8 cellular contexts compared by ENCODE assay signal in the genomic region with DNA sequence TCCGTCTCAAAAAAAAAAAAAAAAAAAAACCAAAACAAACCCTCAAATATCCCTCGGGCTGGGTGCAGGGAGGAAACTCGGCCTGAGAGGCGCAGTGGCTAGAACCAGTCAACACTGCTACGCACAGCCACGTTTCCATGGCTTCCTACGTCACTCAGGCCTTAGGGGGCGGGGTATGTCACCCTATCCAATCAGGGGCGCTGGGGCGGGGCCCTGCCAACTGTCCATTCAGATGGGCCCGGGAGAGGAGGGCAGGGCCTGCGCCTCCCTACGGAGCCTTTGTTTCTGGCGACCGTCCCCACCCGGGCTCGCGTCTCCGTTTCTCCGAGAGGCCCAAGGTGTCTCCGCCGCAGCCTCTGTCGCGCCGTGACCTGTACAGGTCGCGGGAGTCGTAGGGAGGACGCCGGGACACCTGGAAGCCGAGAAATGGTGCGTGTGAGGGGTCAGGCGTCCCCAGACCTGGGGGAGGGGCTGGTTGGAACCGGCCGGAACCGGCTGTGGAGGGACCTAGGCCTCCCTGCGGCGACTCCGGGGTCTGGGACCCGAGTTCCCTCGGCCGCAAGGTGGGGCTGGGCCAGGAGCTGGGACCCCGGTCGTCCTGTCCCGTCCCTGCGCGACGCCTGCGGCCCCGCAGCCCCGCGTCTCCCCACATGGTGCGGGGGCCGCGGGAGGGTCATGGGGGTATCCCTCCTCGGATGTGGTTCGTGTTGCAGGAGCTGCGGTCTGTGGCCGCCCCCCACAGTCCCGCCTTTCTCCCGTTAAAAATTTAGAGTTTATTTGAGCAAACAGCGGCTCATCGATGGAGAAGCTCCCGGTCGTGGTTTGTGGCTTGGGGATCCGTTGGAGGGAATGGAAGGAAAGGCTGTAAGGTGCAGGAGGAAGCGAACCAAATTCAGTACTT. TPM values are rescaled to one million over a fixed set of nuclear protein-coding genes. Genes with fewer than 3 reads are reported as not detected.
A peak's percentile ranks its signal among the peaks of the same experiment; 100 is the strongest.
DNase-seq lines count a peak whose midpoint lies in the region; ATAC-seq, FAIRE-seq and TF ChIP-seq lines count a peak whose summit lies in the region.

TSS of gene ZNF627 (plus strand) at position 282 of the 901 bp plus-strand sequence. CDS start at position 427, 145 bp downstream.

- TF ChIP-seq POLR2A in HepG2 (IDR thresholded peaks at IDR 0.05; ENCODE audit: insufficient read depth in 1 of 2, low read depth in 2 of 2, low read length in 2 of 2), result peak; percentile 95 to 98

- no peaks in the 10 kb centered on the region for H3K9me3 ChIP-seq in HepG2 (ENCODE audit: low read length)

- in situ Hi-C loops in HepG2 (cut with HindIII; ENCODE audit: extremely low pct_ligation_motif_present, low pct_unique_long_range_greater_than_20kb), result no loop called here

- peak; percentile 52 for TF ChIP-seq RAD21 in HepG2 (CRISPR knock-in tag; IDR thresholded peaks at IDR 0.05)

- peak within 1 kb of the TSS; percentile 99 for H3K27ac ChIP-seq in C4-2B
- peak within 1 kb of the TSS; percentile 85 for H3K27ac ChIP-seq in HepG2 (ENCODE audit: extremely low read length, insufficient read depth, low read length)

- CTCF ChIA-PET in HepG2 (lab: Yijun Ruan, JAX; ENCODE audit: low intra/inter-chr PET ratio, low total read pairs), result no interaction called here

- H3K36me3 ChIP-seq in HepG2 (replicated peaks in 1 of 2; ENCODE audit: control insufficient read depth in 1 of 2, insufficient read depth in 2 of 2, low read length in 2 of 2), result no peaks in the 10 kb centered on the region

- ATAC-seq in GM19328 (IDR thresholded peaks at IDR 0.05; ENCODE audit: unreplicated experiment), result peak; percentile 98
- peak; percentile 95 for ATAC-seq in HG03520 (IDR thresholded peaks at IDR 0.05; ENCODE audit: unreplicated experiment)
- ATAC-seq in HepG2, result peak; percentile 99

- H2AFZ ChIP-seq in HepG2 (ENCODE audit: low read length), result no peak within 1 kb of the TSS

- POLR2A ChIA-PET in HepG2 (lab: Yijun Ruan, JAX), result interaction anchor here (0.7 to 1.2 kb wide), 12 partner anchors 10 to 223 kb away, joined by 3 to 9 read pairs (median 3); partner anchors contain the start of genes ELOF1, EPOR and SWSAP1

- no peak for TF ChIP-seq EP300 in HepG2 (IDR thresholded peaks at IDR 0.05; ENCODE audit: low read depth in 2 of 2, low read length in 2 of 2)
- TF ChIP-seq EP300 in HepG2 (CRISPR knock-in tag; IDR thresholded peaks at IDR 0.05; ENCODE audit: borderline replicate concordance), result no peak

- H3K9ac ChIP-seq in HepG2 (ENCODE audit: insufficient read depth, low read depth, low read length), result peak within 1 kb of the TSS; percentile 92

- H3K4me1 ChIP-seq in HepG2 (ENCODE audit: insufficient read depth, low read length), result peaks cover 50% of the 10 kb centered on the region

- FAIRE-seq in HepG2 (lab: Jason Lieb, UNC), result peak; percentile 94

- intact Hi-C loops in HepG2 (cut with micrococcal nuclease; ENCODE audit: unreplicated experiment), result no loop called here

- no peaks in the 10 kb centered on the region for H3K27me3 ChIP-seq in HepG2 (ENCODE audit: control insufficient read depth in 1 of 2, insufficient read depth in 2 of 2, low read length in 2 of 2)

- peak within 1 kb of the TSS; percentile 74 for H3K4me2 ChIP-seq in HepG2 (ENCODE audit: low read depth, low read length)

- no peaks in the 10 kb centered on the region for H4K20me1 ChIP-seq in HepG2 (ENCODE audit: insufficient read depth, low read length)

- no TSS peak for BruUV-seq in HepG2 (replicated peaks; lab: Mats Ljungman, UMichigan)

- peak; percentile 99 for DNase-seq in NCI-H69 (lab: John Stamatoyannopoulos, UW)
- DNase-seq in activated CD4-positive, alpha-beta T cell treated with anti-CD3 and anti-CD28 coated beads, Interleukin-2, amount 50 U/mL, for 24 hours (ENCODE audit: low read depth in 1 of 2, low spot score in 1 of 2), result peak; percentile 87 to 97
- peak; percentile 99 for DNase-seq in dermis blood vessel endothelial cell
- peak; percentile 96 for DNase-seq in HepG2 (ENCODE audit: low spot score)
- DNase-seq in stimulated activated CD4-positive, alpha-beta T cell treated with anti-CD3 and anti-CD28 coated beads, Interleukin-4, amount 100 ng/mL, for 1 hour, result peak; percentile 97

- WGBS in HepG2 (ENCODE audit: low lambda C conversion rate), result 1% methylated on average over 18 of the region's 67 CpGs

- no peak; the same call in 1 of the 2 replicates for TF ChIP-seq CTCF in C4-2B (conservative IDR thresholded peaks at IDR 0.05)
- peak; percentile 43; the same call in 1 of the 2 replicates for TF ChIP-seq CTCF in HepG2 (CRISPR knock-in tag; IDR thresholded peaks at IDR 0.05)

- H3K4me3 ChIP-seq in HepG2 (replicated peaks in 1 of 3; ENCODE audit: insufficient read depth in 1 of 3, low read depth in 2 of 3, low read length in 3 of 3), result peak within 1 kb of the TSS; percentile 86 to 89 (median 86)

- peaks cover 33% of the 10 kb centered on the region for H3K79me2 ChIP-seq in HepG2 (ENCODE audit: insufficient read depth, low read length)

TF ChIP-seq in HepG2, 621 proteins besides CTCF, POLR2A, EP300 and RAD21 (continues in another document):
- TF ChIP-seq ZNF747 (CRISPR knock-in tag; IDR thresholded peaks at IDR 0.05; ENCODE audit: borderline replicate concordance) (peak; percentile 89; the same call in 1 of the 2 replicates), WIZ (CRISPR knock-in tag; IDR thresholded peaks at IDR 0.05) (peak; percentile 71; the same call in 1 of the 2 replicates), SP1 (IDR thresholded peaks at IDR 0.05) (no peak), SP1 (CRISPR knock-in tag; IDR thresholded peaks at IDR 0.05) (peak; percentile 91), ZNF510 (CRISPR knock-in tag; IDR thresholded peaks at IDR 0.05; ENCODE audit: low read depth) (no peak), POLR2AphosphoS2 (IDR thresholded peaks at IDR 0.05; ENCODE audit: low read depth, low read length) (0 out of 2 replicates have a peak, but pooled peaks have one; percentile 64), TRIM22 (IDR thresholded peaks at IDR 0.05) (no peak), PAWR (CRISPR knock-in tag; IDR thresholded peaks at IDR 0.05; ENCODE audit: borderline replicate concordance) (no peak), IRX3 (CRISPR knock-in tag; IDR thresholded peaks at IDR 0.05; ENCODE audit: borderline replicate concordance, low read depth) (no peak), ZNF775 (CRISPR knock-in tag; IDR thresholded peaks at IDR 0.05; ENCODE audit: borderline replicate concordance) (no peak)

RNA-seq across cellular contexts. Expression of gene ZNF627, which starts in this region (rescaled TPM):
- total RNA-seq in dermis blood vessel endothelial cell, result 20.1 and 28.9 TPM in 2 replicates
- 12.7 and 14.2 TPM in 2 replicates for total RNA-seq in HepG2 (2016; rRNA removed; fragmentation: Illumina TruSeq; extraction: Trizol)
- 3.0 and 3.1 TPM in 2 replicates for total RNA-seq in HepG2 (2016; cell fraction: cytosol; rRNA removed; fragmentation: Illumina TruSeq; extraction: Trizol; ENCODE audit: low read depth)
- 13.5 and 18.6 TPM in 2 replicates for total RNA-seq in HepG2 (2016; cell fraction: insoluble cytoplasmic fraction; rRNA removed; fragmentation: Illumina TruSeq; extraction: Trizol)
- 9.4 and 10.1 TPM in 2 replicates for total RNA-seq in HepG2 (2016; cell fraction: membrane; rRNA removed; fragmentation: Illumina TruSeq; extraction: Trizol)
- total RNA-seq in HepG2 (2016; cell fraction: nucleus; rRNA removed; fragmentation: Illumina TruSeq; extraction: Trizol), result 8.8 and 9.3 TPM in 2 replicates
- polyA plus RNA-seq in HepG2 (2011; rRNA removed), result 4.2 and 4.5 TPM in 2 replicates
- polyA plus RNA-seq in HepG2 (2011; cell fraction: cytosol; rRNA removed), result 2.2 and 4.3 TPM in 2 replicates
- 2.8 and 3.3 TPM in 2 replicates for polyA plus RNA-seq in HepG2 (2011; cell fraction: nucleus; rRNA removed)
- polyA plus RNA-seq in HepG2 (2012), result 6.0 and 6.4 TPM in 2 replicates
- 1.1 and 1.4 TPM in 2 replicates for polyA plus RNA-seq in HepG2 (2016; cell fraction: cytosol; fragmentation: Illumina TruSeq; extraction: Trizol; ENCODE audit: low read depth)
- polyA plus RNA-seq in HepG2 (2016; cell fraction: insoluble cytoplasmic fraction; fragmentation: Illumina TruSeq; extraction: Trizol; ENCODE audit: low read depth), result 7.3 and 8.2 TPM in 2 replicates
- 3.4 TPM in 2 replicates for polyA plus RNA-seq in HepG2 (2016; cell fraction: membrane; fragmentation: Illumina TruSeq; extraction: Trizol; ENCODE audit: low read depth)
- 6.6 and 8.4 TPM in 2 replicates for polyA plus RNA-seq in HepG2 (2016; cell fraction: nucleus; fragmentation: Illumina TruSeq; extraction: Trizol; ENCODE audit: insufficient read depth, low read depth)
- 4.3 and 4.4 TPM in 2 replicates for polyA minus RNA-seq in HepG2 (2011; rRNA and poly(A)+ RNA removed; ENCODE audit: low replicate concordance)
- 6.4 and 8.8 TPM in 2 replicates for polyA minus RNA-seq in HepG2 (2011; cell fraction: cytosol; rRNA and poly(A)+ RNA removed)
- 10.3 TPM in 2 replicates for polyA minus RNA-seq in HepG2 (2011; cell fraction: nucleus; rRNA and poly(A)+ RNA removed)

Comparison
In these comparisons a context has a peak if more than half of its experiments do, and no peak if none do; other contexts are left out.
1. Peak in every context shown above with its lines: DNase-seq, ATAC-seq, H3K4me3 ChIP-seq and H3K27ac ChIP-seq.